13 cellular contexts compared by ENCODE assay signal in genomic region chr2:172088245-172089004, GRCh38. TPM values are rescaled to one million over a fixed set of nuclear protein-coding genes. Genes with fewer than 3 reads are reported as not detected.
A peak's percentile ranks its signal among the peaks of the same experiment; 100 is the strongest.
DNase-seq lines count a peak whose midpoint lies in the region; ATAC-seq, FAIRE-seq and TF ChIP-seq lines count a peak whose summit lies in the region.
"Had no signal": no experiment of that assay in that cellular context is flagged by ENCODE, and none has a peak within 500 bp of the region (broad histone marks: within the 10 kb centered on the region; RNA-seq: fewer than 3 reads in every experiment).

No MANE protein-coding gene starts in this region.

- no peak for FAIRE-seq in astrocyte (lab: Jason Lieb, UNC)

- peaks cover 6% of the 10 kb centered on the region for H3K4me1 ChIP-seq in astrocyte (ENCODE audit: insufficient read depth, low read length)
- H3K4me1 ChIP-seq in gastrocnemius medialis: peaks cover 30 to 31% of the 10 kb centered on the region in 2 donors
- H3K4me1 ChIP-seq: foreskin keratinocyte had no signal

- H3K36me3 ChIP-seq in astrocyte (ENCODE audit: insufficient read depth, low read length) (no peaks in the 10 kb centered on the region), gastrocnemius medialis (no peaks in the 10 kb centered on the region)

- intact Hi-C loops in gastrocnemius medialis (cut with DNase I; ENCODE audit: low total_unique reads): no loop called here

- H3K79me2 ChIP-seq in astrocyte (ENCODE audit: insufficient read depth, low read length): no peaks in the 10 kb centered on the region

- no peak overlapping the region for H3K4me2 ChIP-seq in astrocyte (ENCODE audit: low read length)

- peaks cover 2% of the 10 kb centered on the region for H3K36me3 Mint-ChIP-seq in astrocyte (ENCODE audit: low read depth, unreplicated experiment)
- H3K36me3 Mint-ChIP-seq in naive B cell: peaks cover 7 to 22% of the 10 kb centered on the region in 2 donors

- H3K4me1 Mint-ChIP-seq in astrocyte (ENCODE audit: low read depth, unreplicated experiment) (peaks cover 5% of the 10 kb centered on the region), naive B cell (peaks cover 23 to 40% (median 28%) of the 10 kb centered on the region in 3 donors)

- H3K27ac Mint-ChIP-seq in astrocyte (ENCODE audit: unreplicated experiment) (peak overlapping the region; percentile 84), naive B cell (peak overlapping the region in 4 of 6 donors; percentile 84 to 99 (median 94))

- H3K9me3 Mint-ChIP-seq in astrocyte (ENCODE audit: unreplicated experiment) (peaks cover 27% of the 10 kb centered on the region), naive B cell (peaks cover 2 to 48% (median 34%) of the 10 kb centered on the region in 7 donors)

- H3K27me3 Mint-ChIP-seq in astrocyte (ENCODE audit: low read depth, unreplicated experiment) (peaks cover 85% of the 10 kb centered on the region), naive B cell (peaks cover 78 to 91% (median 88%) of the 10 kb centered on the region in 3 donors)

- peaks cover 34% of the 10 kb centered on the region for H4K20me1 ChIP-seq in astrocyte (ENCODE audit: insufficient read depth, low read length)

- peak; percentile 5 for DNase-seq in AG08396 (ENCODE audit: low spot score)
- DNase-seq in GM13976 (ENCODE audit: low spot score): peak; percentile 34
- no peak for DNase-seq in astrocyte (ENCODE audit: low read depth)
- no peak for DNase-seq in naive B cell
- no peak for DNase-seq in gastrocnemius medialis
- DNase-seq in SHP77 treated with DMSO at 0.1 percent for 48 hours (lab: John Stamatoyannopoulos, UW): no peak
- no peak for DNase-seq in NCI-H1930 (lab: John Stamatoyannopoulos, UW)
- no peak for DNase-seq in foreskin fibroblast
- DNase-seq: caudate nucleus; foreskin keratinocyte; SIG-M5; stimulated activated CD8-positive, alpha-beta memory T cell treated with anti-CD3 and anti-CD28 coated beads, Interleukin-4, amount 100 ng/mL, for 48 hours had no signal

- H3K4me3 Mint-ChIP-seq in astrocyte (ENCODE audit: unreplicated experiment) (no peak overlapping the region), naive B cell (peak overlapping the region; percentile 26 to 84 (median 72))

- no peak for ATAC-seq in naive B cell (ENCODE audit: low read depth in 2 of 2)
- no peak for ATAC-seq in gastrocnemius medialis
- ATAC-seq: foreskin keratinocyte had no signal

- in situ Hi-C loops in GM13976 (cut with MboI; ENCODE audit: low sequenced_read_pairs, unreplicated experiment) (loop anchor here (25.0 kb wide), 2 partner anchors 1276 to 1376 kb away; partner anchors contain the start of genes GAD1 and SP5), gastrocnemius medialis (cut with MboI; ENCODE audit: low sequenced_read_pairs in 4 of 4) (loop anchor here in 1 of 4 donors (25.0 kb wide), 1 partner anchor 276 kb away; no protein-coding TSS in a partner anchor)

- H3K4me3 ChIP-seq in astrocyte (ENCODE audit: insufficient read depth, low read depth, low read length) (no peak overlapping the region), gastrocnemius medialis (no peak overlapping the region), foreskin fibroblast (ENCODE audit: low read depth in 1 of 2, low read length in 2 of 2) (no peak overlapping the region)

- TF ChIP-seq CTCF in GM13976 (IDR thresholded peaks at IDR 0.05; ENCODE audit: borderline replicate concordance, control extremely low read depth, extremely low read depth, insufficient read depth, missing control alignments) (no peak), astrocyte (IDR thresholded peaks at IDR 0.05; ENCODE audit: insufficient read depth, low read depth, low read length) (no peak), gastrocnemius medialis (IDR thresholded peaks at IDR 0.05 in 4 of 5, conservative IDR thresholded peaks at IDR 0.05 in 1 of 5) (no peak), foreskin fibroblast (IDR thresholded peaks at IDR 0.05; ENCODE audit: low read depth, low read length) (no peak)

- H3K27ac ChIP-seq in astrocyte (ENCODE audit: low read depth, low read length) (no peak overlapping the region), gastrocnemius medialis (no peak overlapping the region)
- H3K27ac ChIP-seq: foreskin keratinocyte had no signal

- H3K9me3 ChIP-seq in astrocyte (ENCODE audit: insufficient read depth, low read depth, low read length): peaks cover 6% of the 10 kb centered on the region
- H3K9me3 ChIP-seq in gastrocnemius medialis: no peaks in the 10 kb centered on the region

- H3K27me3 ChIP-seq in astrocyte (ENCODE audit: insufficient read depth, low read length) (peaks cover 94% of the 10 kb centered on the region), gastrocnemius medialis (peaks cover 100% of the 10 kb centered on the region in 3 donors)
- H3K27me3 ChIP-seq: foreskin keratinocyte had no signal

- H3K9ac ChIP-seq in astrocyte (ENCODE audit: low read length): no peak overlapping the region

- no peak for TF ChIP-seq POLR2A in gastrocnemius medialis (IDR thresholded peaks at IDR 0.05)

- H2AFZ ChIP-seq in astrocyte (ENCODE audit: low read depth, low read length): no peak overlapping the region

RNA-seq across cellular contexts. Expression of gene DLX1, which starts 3.1 kb away (rescaled TPM):
- total RNA-seq in astrocyte (0.27 TPM in 1 of 2 replicates, not detected in the other), gastrocnemius medialis (under 1 TPM in 1 of 4 donors, not detected in 3; 0.16 TPM)
- not detected for polyA plus RNA-seq in naive B cell (ENCODE audit: low read depth in 6 of 6)
- total RNA-seq: lung microvascular endothelial cell had no signal

RNA-seq across cellular contexts. Expression of gene DLX2, which starts 14.3 kb away (rescaled TPM):
- 2.1 and 2.2 TPM in 2 replicates for total RNA-seq in astrocyte
- polyA plus RNA-seq in naive B cell (ENCODE audit: low read depth in 6 of 6): not detected
- total RNA-seq in gastrocnemius medialis: not detected

Comparison
In these comparisons a context has a peak if more than half of its experiments do, and no peak if none do; other contexts are left out.
1. DNase-seq: peak in AG08396 (single experiment) and GM13976 (single experiment); none in astrocyte (single experiment), naive B cell (single experiment), gastrocnemius medialis (0 of 2), SHP77 treated with DMSO at 0.1 percent for 48 hours (single experiment), NCI-H1930 (0 of 2) and foreskin fibroblast (0 of 2).